Comparison of ENCODE assay signal across 10 cellular contexts in genomic region chr11:111408789-111409727, GRCh38. TPM values are rescaled to one million over a fixed set of nuclear protein-coding genes. Genes with fewer than 3 reads are reported as not detected.
DNase-seq lines count a peak whose midpoint lies in the region; ATAC-seq, FAIRE-seq and TF ChIP-seq lines count a peak whose summit lies in the region.
"Had no signal": no experiment of that assay in that cellular context is flagged by ENCODE, and none has a peak within 500 bp of the region (broad histone marks: within the 10 kb centered on the region; RNA-seq: fewer than 3 reads in every experiment).

No MANE protein-coding gene starts in this region.

- ATAC-seq in CD8-positive, alpha-beta T cell, result no peak
- no peak for ATAC-seq in GM19328 (IDR thresholded peaks at IDR 0.05; ENCODE audit: unreplicated experiment)

- H3K4me3 Mint-ChIP-seq in CD8-positive, alpha-beta T cell, result no peak overlapping the region

- peak; percentile 87 for FAIRE-seq in GM18507 (lab: Jason Lieb, UNC)
- FAIRE-seq: bronchial epithelial cell had no signal

- no peaks in the 10 kb centered on the region for H3K27me3 Mint-ChIP-seq in CD8-positive, alpha-beta T cell (ENCODE audit: low read depth)

- no peak for TF ChIP-seq CTCF in CD8-positive, alpha-beta T cell (IDR thresholded peaks at IDR 0.05)

- H3K27ac Mint-ChIP-seq in CD8-positive, alpha-beta T cell, result no peak overlapping the region

- peaks cover 3% of the 10 kb centered on the region for H3K4me1 ChIP-seq in CD8-positive, alpha-beta T cell (ENCODE audit: insufficient read depth, low read length)

- POLR2A ChIA-PET in CD8-positive, alpha-beta T cell (lab: Charles Lee), result interaction anchor here (0.7 kb wide), 1 partner anchor 8 kb away, joined by 4 read pairs; no protein-coding TSS in a partner anchor

- no peaks in the 10 kb centered on the region for H3K36me3 Mint-ChIP-seq in CD8-positive, alpha-beta T cell

- H3K27me3 ChIP-seq in CD8-positive, alpha-beta T cell (ENCODE audit: insufficient read depth, low read length), result no peaks in the 10 kb centered on the region

- CTCF ChIA-PET in CD8-positive, alpha-beta T cell (lab: Charles Lee), result interaction anchor here (1.2 kb wide), 1 partner anchor 40 kb away, joined by 3 read pairs; no protein-coding TSS in a partner anchor

- H3K4me1 Mint-ChIP-seq in CD8-positive, alpha-beta T cell (ENCODE audit: low read depth), result peaks cover 3% of the 10 kb centered on the region

- H3K4me3 ChIP-seq in CD8-positive, alpha-beta T cell (ENCODE audit: low read depth, low read length), result no peak overlapping the region

- no peak overlapping the region for H3K27ac ChIP-seq in CD8-positive, alpha-beta T cell (ENCODE audit: low read depth, low read length)
- H3K27ac ChIP-seq: VCaP had no signal

- no peak for DNase-seq in GM18507 (ENCODE audit: extremely low spot score, insufficient read length, low read depth)
- peak; percentile 80 for DNase-seq in H4 (ENCODE audit: low spot score)
- DNase-seq in Kasumi-1 (lab: John Stamatoyannopoulos, UW), result peak; percentile 57 to 69
- DNase-seq in fibroblast of gingiva (ENCODE audit: low read depth), result peak; percentile 76
- no peak for DNase-seq in CD8-positive, alpha-beta T cell
- no peak for DNase-seq in AG08396 (ENCODE audit: low spot score)
- DNase-seq in activated CD8-positive, alpha-beta memory T cell treated with anti-CD3 and anti-CD28 coated beads for 24 hours, result no peak

- intact Hi-C loops in CD8-positive, alpha-beta T cell (cut with DNase I, micrococcal nuclease), result loop anchor here in 1 of 2 experiments (5.0 kb wide), 1 partner anchor 1262 kb away; no protein-coding TSS in a partner anchor

- H3K36me3 ChIP-seq in CD8-positive, alpha-beta T cell (ENCODE audit: insufficient read depth, low read length), result no peaks in the 10 kb centered on the region

- no peaks in the 10 kb centered on the region for H3K9me3 ChIP-seq in CD8-positive, alpha-beta T cell (ENCODE audit: low read length)

- H3K9me3 Mint-ChIP-seq in CD8-positive, alpha-beta T cell, result no peaks in the 10 kb centered on the region

RNA-seq across cellular contexts. Expression of gene POU2AF1, which starts 30.0 kb away (rescaled TPM):
- total RNA-seq in H4 (2014; rRNA removed; shearing (Covaris generic)), result not detected in 2 replicates
- 1 to 10 TPM; 1.0 to 1.1 TPM for total RNA-seq in CD8-positive, alpha-beta T cell
- total RNA-seq: bronchial epithelial cell had no signal

Comparison
In these comparisons a context has a peak if more than half of its experiments do, and no peak if none do; other contexts are left out.
1. DNase-seq: peak in H4 (single experiment), Kasumi-1 (2 of 2) and fibroblast of gingiva (single experiment); none in GM18507 (single experiment), CD8-positive, alpha-beta T cell (0 of 7), AG08396 (single experiment) and activated CD8-positive, alpha-beta memory T cell treated with anti-CD3 and anti-CD28 coated beads for 24 hours (single experiment).